ENCODE assay signal across 10 cellular contexts in genomic region chr15:64813075-64813474, GRCh38. TPM values are rescaled to one million over a fixed set of nuclear protein-coding genes. Genes with fewer than 3 reads are reported as not detected.
DNase-seq lines count a peak whose midpoint lies in the region; ATAC-seq, FAIRE-seq and TF ChIP-seq lines count a peak whose summit lies in the region.
"Had no signal": no experiment of that assay in that cellular context is flagged by ENCODE, and none has a peak within 500 bp of the region (broad histone marks: within the 10 kb centered on the region; RNA-seq: fewer than 3 reads in every experiment).

No MANE protein-coding gene starts in this region.

- no peaks in the 10 kb centered on the region for H3K9me3 ChIP-seq in HUES6 (ENCODE audit: control insufficient read depth, insufficient read depth, low read depth, low read length)
- no peaks in the 10 kb centered on the region for H3K9me3 ChIP-seq in adrenal gland (replicated peaks in 1 of 3)
- H3K9me3 ChIP-seq in osteoblast (ENCODE audit: low read depth, low read length): no peaks in the 10 kb centered on the region

- ATAC-seq in GM18867 (IDR thresholded peaks at IDR 0.05; ENCODE audit: unreplicated experiment): no peak
- ATAC-seq: esophagus mucosa had no signal

- H3K4me2 ChIP-seq in osteoblast (ENCODE audit: insufficient read depth, low read length): no peak overlapping the region

- H3K4me3 ChIP-seq in HUES6 (ENCODE audit: low read depth, low read length) (no peak overlapping the region), adrenal gland (no peak overlapping the region), osteoblast (ENCODE audit: insufficient read depth, low read length) (no peak overlapping the region)

- H3K36me3 ChIP-seq in HUES6 (ENCODE audit: control insufficient read depth, insufficient read depth, low read length): peaks cover 24% of the 10 kb centered on the region
- no peaks in the 10 kb centered on the region for H3K36me3 ChIP-seq in adrenal gland (replicated peaks in 1 of 2)
- peaks cover 15% of the 10 kb centered on the region for H3K36me3 ChIP-seq in osteoblast (ENCODE audit: insufficient read depth, low read length)

- no peaks in the 10 kb centered on the region for H3K79me2 ChIP-seq in osteoblast (ENCODE audit: insufficient read depth, low read length)

- H4K20me1 ChIP-seq in osteoblast (ENCODE audit: insufficient read depth, low read length): no peaks in the 10 kb centered on the region

- intact Hi-C loops in adrenal gland (cut with DNase I): loop anchor here (2.0 to 5.0 kb wide), 2 partner anchors 81 to 82 kb away; no protein-coding TSS in a partner anchor

- H3K27me3 ChIP-seq in HUES6 (ENCODE audit: control insufficient read depth, insufficient read depth, low read length): no peaks in the 10 kb centered on the region
- H3K27me3 ChIP-seq in adrenal gland: no peaks in the 10 kb centered on the region
- no peaks in the 10 kb centered on the region for H3K27me3 ChIP-seq in osteoblast (ENCODE audit: insufficient read depth, low read length)

- TF ChIP-seq CTCF in adrenal gland (IDR thresholded peaks at IDR 0.05) (no peak), osteoblast (IDR thresholded peaks at IDR 0.05; ENCODE audit: extremely low read depth, low read depth, low read length) (no peak), GM20000 (IDR thresholded peaks at IDR 0.05; ENCODE audit: extremely low read depth, missing control alignments) (no peak)

- H3K4me1 ChIP-seq in HUES6 (ENCODE audit: control insufficient read depth, insufficient read depth, low read length) (peaks cover 53% of the 10 kb centered on the region), adrenal gland (replicated peaks in 1 of 2) (peaks cover 4 to 6% of the 10 kb centered on the region in 2 donors), osteoblast (ENCODE audit: insufficient read depth, low read length) (peaks cover 4% of the 10 kb centered on the region)

- no peak overlapping the region for H3K9ac ChIP-seq in HUES6 (ENCODE audit: low read length)

- TF ChIP-seq POLR2A in adrenal gland (IDR thresholded peaks at IDR 0.05): no peak

- DNase-seq in GM19239 (ENCODE audit: insufficient read length, low spot score) (no peak), adrenal gland (peak; percentile 46 to 78 (median 70)), osteoblast (ENCODE audit: insufficient read length, low spot score, missing footprints) (peak; percentile 48), HT-29 (ENCODE audit: low spot score) (no peak), GM20000 (ENCODE audit: low spot score) (no peak)
- DNase-seq: NCI-H2081; stimulated activated CD4-positive, alpha-beta T cell treated with anti-CD3 and anti-CD28 coated beads, Interleukin-4, amount 100 ng/mL, for 24 hours had no signal

- H3K27ac ChIP-seq in HUES6 (ENCODE audit: low read depth, low read length): peak overlapping the region; percentile 96; the same call in 1 of the 2 replicates
- no peak overlapping the region for H3K27ac ChIP-seq in adrenal gland
- no peak overlapping the region for H3K27ac ChIP-seq in osteoblast (ENCODE audit: low read depth, low read length)

- FAIRE-seq in GM19239 (lab: Jason Lieb, UNC): peak; percentile 88

- 31 to 52% (median 47%) methylated on average over 5 to 6 of the region's 6 CpGs for WGBS in adrenal gland, 4 donors

- no peak overlapping the region for H2AFZ ChIP-seq in osteoblast (ENCODE audit: low read length)

RNA-seq across cellular contexts. Expression of gene PIF1, which starts 12.4 kb away (rescaled TPM):
- total RNA-seq in adrenal gland (1 to 10 TPM in 5 of 8 donors, under 1 TPM in 3; 0.26 to 3.8 (median 1.7) TPM), osteoblast (6.2 and 9.4 TPM in 2 replicates)
- polyA plus RNA-seq in adrenal gland: 1 to 10 TPM in 2 of 3 donors, under 1 TPM in 1; 0.33 to 6.0 (median 3.0) TPM
- total RNA-seq in HT-29 (2014; rRNA removed; shearing (Covaris generic)): 66.2 and 77.4 TPM in 2 replicates

RNA-seq across cellular contexts. Expression of gene PLEKHO2, which starts 28.6 kb away (rescaled TPM):
- total RNA-seq in adrenal gland (10 to 100 TPM; 31.3 to 62.9 (median 50.3) TPM), osteoblast (38.3 and 41.6 TPM in 2 replicates)
- polyA plus RNA-seq in adrenal gland: 10 to 100 TPM; 20.4 to 49.3 (median 33.7) TPM
- total RNA-seq in HT-29 (2014; rRNA removed; shearing (Covaris generic)): 6.4 and 8.1 TPM in 2 replicates

RNA-seq across cellular contexts. Expression of gene RBPMS2, which starts 37.7 kb away (rescaled TPM):
- 1 to 10 TPM in 7 of 8 donors, not detected in 1; 3.0 to 6.3 (median 4.0) TPM for total RNA-seq in adrenal gland
- 1 to 10 TPM; 2.6 to 6.1 (median 4.0) TPM for polyA plus RNA-seq in adrenal gland
- 0.29 TPM in 1 of 2 replicates, not detected in the other for total RNA-seq in osteoblast
- total RNA-seq in HT-29 (2014; rRNA removed; shearing (Covaris generic)): not detected in 2 replicates

Comparison
In these comparisons a context has a peak if more than half of its experiments do, and no peak if none do; other contexts are left out.
1. DNase-seq: peak in adrenal gland (7 of 7) and osteoblast (single experiment); none in GM19239 (single experiment), HT-29 (single experiment) and GM20000 (single experiment).